ENCODE assay signal across 1 cellular context in genomic region chr12:52662093-52663006, GRCh38.
TF ChIP-seq lines count a peak whose summit lies in the region.

No MANE protein-coding gene starts in this region.

TF ChIP-seq in K562, 482 proteins besides CTCF, POLR2A, EP300 and RAD21 (continued from another document and continues in another):
- no peak for TF ChIP-seq PBX2 (CRISPR knock-in tag; IDR thresholded peaks at IDR 0.05; ENCODE audit: low read depth)
- peak; percentile 67; the same call in 1 of the 2 replicates for TF ChIP-seq PBX2 (tag; conservative IDR thresholded peaks at IDR 0.05; ENCODE audit: low read depth)
- peak; percentile 87 for TF ChIP-seq LCOR (CRISPR knock-in tag; IDR thresholded peaks at IDR 0.05)
- peak; percentile 95 for TF ChIP-seq SOX6 (IDR thresholded peaks at IDR 0.05)
- TF ChIP-seq MBD1 (CRISPR knock-in tag; IDR thresholded peaks at IDR 0.05) = no peak
- peak; percentile 83 for TF ChIP-seq ZNF766 (CRISPR knock-in tag; conservative IDR thresholded peaks at IDR 0.05)
- peak; percentile 50; the same call in 1 of the 2 replicates for TF ChIP-seq JUN (IDR thresholded peaks at IDR 0.05; ENCODE audit: borderline replicate concordance, low read depth, low read length)
- no peak for TF ChIP-seq JUN (CRISPR knock-in tag; IDR thresholded peaks at IDR 0.05; ENCODE audit: borderline replicate concordance)
- peak; percentile 81 for TF ChIP-seq SMARCB1 (IDR thresholded peaks at IDR 0.05; ENCODE audit: insufficient read length, low read depth)
- no peak for TF ChIP-seq NCOA4 (IDR thresholded peaks at IDR 0.05; ENCODE audit: partially characterized antibody)
- peak; percentile 50; the same call in 1 of the 2 replicates for TF ChIP-seq TFAP4 (CRISPR knock-in tag; IDR thresholded peaks at IDR 0.05; ENCODE audit: borderline replicate concordance)
- no peak for TF ChIP-seq IRF1 (CRISPR knock-in tag; IDR thresholded peaks at IDR 0.05; ENCODE audit: borderline replicate concordance)
- TF ChIP-seq ATF6 (CRISPR knock-in tag; IDR thresholded peaks at IDR 0.05) = peak; percentile 62; the same call in 1 of the 2 replicates
- 0 out of 2 replicates have a peak, but pooled peaks have one; percentile 58 for TF ChIP-seq ZNF79 (CRISPR knock-in tag; IDR thresholded peaks at IDR 0.05; ENCODE audit: low read depth)
- TF ChIP-seq CHD7 (IDR thresholded peaks at IDR 0.05; ENCODE audit: low read depth, low read length) = no peak
- TF ChIP-seq MYBL2 (IDR thresholded peaks at IDR 0.05; ENCODE audit: low read depth) = no peak
- no peak for TF ChIP-seq MYBL2 (CRISPR knock-in tag; IDR thresholded peaks at IDR 0.05; ENCODE audit: borderline replicate concordance)
- no peak for TF ChIP-seq CREB3L1 (IDR thresholded peaks at IDR 0.05; ENCODE audit: borderline replicate concordance, low read depth)
- no peak for TF ChIP-seq HDAC8 (tag; IDR thresholded peaks at IDR 0.05)
- no peak for TF ChIP-seq XRCC3 (IDR thresholded peaks at IDR 0.05)
- TF ChIP-seq L3MBTL2 (IDR thresholded peaks at IDR 0.05) = peak; percentile 98
- TF ChIP-seq HIVEP1 (CRISPR knock-in tag; IDR thresholded peaks at IDR 0.05) = peak; percentile 45; the same call in 1 of the 2 replicates
- no peak for TF ChIP-seq ZNF561 (CRISPR knock-in tag; conservative IDR thresholded peaks at IDR 0.05)
- TF ChIP-seq RAD51 (IDR thresholded peaks at IDR 0.05; ENCODE audit: borderline replicate concordance, low read depth) = peak; percentile 65; the same call in 1 of the 2 replicates
- peak; percentile 59; the same call in 1 of the 2 replicates for TF ChIP-seq GABPB1 (CRISPR knock-in tag; IDR thresholded peaks at IDR 0.05)
- TF ChIP-seq ZNF232 (CRISPR knock-in tag; IDR thresholded peaks at IDR 0.05) = no peak
- peak; percentile 79 for TF ChIP-seq KLF6 (CRISPR knock-in tag; IDR thresholded peaks at IDR 0.05; ENCODE audit: borderline replicate concordance)
- peak; percentile 56; the same call in 1 of the 2 replicates for TF ChIP-seq ZNF354B (CRISPR knock-in tag; IDR thresholded peaks at IDR 0.05)
- TF ChIP-seq CCNT2 (IDR thresholded peaks at IDR 0.05; ENCODE audit: borderline replicate concordance, extremely low read depth, insufficient read length, low read depth, low read length) = peak; percentile 95
- TF ChIP-seq ZBTB26 (CRISPR knock-in tag; IDR thresholded peaks at IDR 0.05) = no peak
